Comparison of ENCODE assay signal across 1 cellular context in genomic region chr12:124772467-124773170, GRCh38.
TF ChIP-seq lines count a peak whose summit lies in the region.

No MANE protein-coding gene starts in this region.

TF ChIP-seq in HepG2, 621 proteins besides CTCF, POLR2A, EP300 and RAD21 (continued from another document):
- no peak for TF ChIP-seq ZNF83 (CRISPR knock-in tag; IDR thresholded peaks at IDR 0.05; ENCODE audit: borderline replicate concordance)
